Comparison of ENCODE assay signal across 8 cellular contexts in the genomic region with DNA sequence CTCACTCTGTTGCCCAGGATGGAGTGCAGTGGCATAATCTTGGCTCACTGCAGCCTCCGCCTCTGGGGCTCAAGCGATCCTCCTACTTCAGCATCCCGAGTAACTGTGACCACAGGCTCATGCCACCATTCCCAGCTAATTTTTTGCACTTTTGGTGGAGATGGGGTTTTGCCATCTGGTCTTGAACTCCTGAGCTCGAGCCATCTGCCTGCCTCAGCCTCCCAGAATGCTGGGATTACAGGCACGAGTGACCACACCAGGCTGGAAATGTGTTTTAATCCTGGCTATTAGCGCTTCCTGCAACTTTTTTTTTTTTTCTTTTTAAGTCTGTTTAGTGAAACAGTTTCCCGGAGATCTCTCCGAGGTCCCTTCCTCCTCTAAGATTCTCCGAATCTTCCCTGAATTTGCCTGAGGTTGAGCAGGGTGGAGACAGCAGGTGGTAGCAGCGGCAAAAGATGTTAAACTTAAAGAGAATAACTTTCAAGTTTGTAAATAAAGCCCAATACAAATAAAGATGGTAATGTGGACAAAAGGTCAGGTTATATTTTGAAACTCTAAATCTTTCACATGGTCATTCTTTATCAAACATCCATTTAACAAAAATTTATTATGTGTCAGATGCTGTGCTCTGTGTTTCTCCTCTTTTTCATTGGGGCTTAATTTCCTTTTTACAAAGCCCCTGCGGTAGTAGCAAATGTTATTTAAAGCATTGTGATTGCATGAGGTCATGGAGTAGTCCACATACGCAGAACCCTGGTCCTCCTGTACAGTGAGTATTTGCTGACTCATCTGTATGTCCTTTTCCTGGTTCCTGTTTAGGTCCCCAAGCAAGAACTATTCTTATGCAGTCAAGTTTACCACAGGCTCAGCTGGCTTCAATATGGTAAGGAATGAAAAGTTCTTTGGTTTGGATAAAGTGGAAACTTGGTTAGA.
DNase-seq lines count a peak whose midpoint lies in the region; ATAC-seq and TF ChIP-seq lines count a peak whose summit lies in the region.

No MANE protein-coding gene starts in this region.

- H3K36me3 ChIP-seq in right lobe of liver (peaks cover 0 to 8% (median 3%) of the 10 kb centered on the region in 4 donors), aorta (ENCODE audit: control insufficient read depth in 1 of 2, insufficient read depth in 2 of 2, low read length in 1 of 2) (peaks cover 3% of the 10 kb centered on the region in 2 donors)

- 26% methylated on average over 10 of the region's 12 CpGs for WGBS in right lobe of liver (ENCODE audit: insufficient coverage, low coverage, low lambda C conversion rate, missing lambda C conversion rate)
- 20 to 21% methylated on average over 12 of the region's 12 CpGs for WGBS in aorta, 2 donors

- no peak for TF ChIP-seq POLR2A in right lobe of liver (IDR thresholded peaks at IDR 0.05)

- ATAC-seq in right lobe of liver (peak; percentile 74 to 91 (median 86)), aorta (ENCODE audit: low FRiP score) (peak; percentile 89), HG02885 (IDR thresholded peaks at IDR 0.05; ENCODE audit: poor library complexity, unreplicated experiment) (no peak), HG03439 (IDR thresholded peaks at IDR 0.05; ENCODE audit: unreplicated experiment) (no peak)

- peaks cover 0 to 37% (median 15%) of the 10 kb centered on the region in 4 donors for H3K4me1 ChIP-seq in right lobe of liver
- peaks cover 0 to 3% of the 10 kb centered on the region in 2 donors for H3K4me1 ChIP-seq in aorta (ENCODE audit: control insufficient read depth in 1 of 2, insufficient read depth in 2 of 2, low read length in 2 of 2)

- H3K9me3 ChIP-seq in right lobe of liver (no peaks in the 10 kb centered on the region), aorta (ENCODE audit: control insufficient read depth, low read length) (no peaks in the 10 kb centered on the region)

- no peak for TF ChIP-seq CTCF in coronary artery (IDR thresholded peaks at IDR 0.05)
- TF ChIP-seq CTCF in right lobe of liver (IDR thresholded peaks at IDR 0.05): peak in 1 of 4 donors; percentile 7

- intact Hi-C loops in right lobe of liver (cut with DNase I): no loop called here
- intact Hi-C loops in aorta (cut with DNase I): loop anchor here in 1 of 2 donors (2.0 to 5.0 kb wide), 2 partner anchors 104 to 119 kb away; a partner anchor contains a TSS

- peak overlapping the region; percentile 23 for H3K4me3 ChIP-seq in coronary artery
- H3K4me3 ChIP-seq in right lobe of liver: peak overlapping the region in 2 of 3 donors; percentile 5
- H3K4me3 ChIP-seq in aorta (ENCODE audit: low read length in 2 of 2): no peak overlapping the region

- DNase-seq in CMK (ENCODE audit: low read depth): peak; percentile 38
- DNase-seq in NCI-H446 treated with DMSO at 0.1 percent for 48 hours (lab: John Stamatoyannopoulos, UW): peak; percentile 22
- no peak for DNase-seq in coronary artery (ENCODE audit: low spot score)
- DNase-seq in right lobe of liver: no peak
- peak in 1 of 2 donors; percentile 57 for DNase-seq in aorta
- no peak for DNase-seq in NCI-H1105 treated with DMSO at 0.1 percent for 48 hours (lab: John Stamatoyannopoulos, UW)

- H3K27ac ChIP-seq in coronary artery: peak overlapping the region; percentile 65 to 82
- peak overlapping the region; percentile 64 to 78 (median 75) for H3K27ac ChIP-seq in right lobe of liver
- H3K27ac ChIP-seq in aorta (ENCODE audit: low read depth in 1 of 2, low read length in 2 of 2): peak overlapping the region; percentile 19 to 95

- H3K27me3 ChIP-seq in right lobe of liver (no peaks in the 10 kb centered on the region), aorta (ENCODE audit: control insufficient read depth in 1 of 2, insufficient read depth in 2 of 2, low read length in 1 of 2) (no peaks in the 10 kb centered on the region)

Comparison
In these comparisons a context has a peak if more than half of its experiments do, and no peak if none do; other contexts are left out.
1. DNase-seq: peak in CMK (single experiment) and NCI-H446 treated with DMSO at 0.1 percent for 48 hours (single experiment); none in coronary artery (single experiment), right lobe of liver (0 of 3) and NCI-H1105 treated with DMSO at 0.1 percent for 48 hours (single experiment).
2. H3K4me3 ChIP-seq: peak in coronary artery (single experiment) and right lobe of liver (2 of 3); none in aorta (0 of 2).
3. ATAC-seq: peak in right lobe of liver (4 of 4) and aorta (single experiment); none in HG02885 (single experiment) and HG03439 (single experiment).
4. Peak in every context shown above with its lines, with median percentiles within 50 percentile points of each other: H3K27ac ChIP-seq.